ENCODE assay signal across 1 cellular context in the genomic region with DNA sequence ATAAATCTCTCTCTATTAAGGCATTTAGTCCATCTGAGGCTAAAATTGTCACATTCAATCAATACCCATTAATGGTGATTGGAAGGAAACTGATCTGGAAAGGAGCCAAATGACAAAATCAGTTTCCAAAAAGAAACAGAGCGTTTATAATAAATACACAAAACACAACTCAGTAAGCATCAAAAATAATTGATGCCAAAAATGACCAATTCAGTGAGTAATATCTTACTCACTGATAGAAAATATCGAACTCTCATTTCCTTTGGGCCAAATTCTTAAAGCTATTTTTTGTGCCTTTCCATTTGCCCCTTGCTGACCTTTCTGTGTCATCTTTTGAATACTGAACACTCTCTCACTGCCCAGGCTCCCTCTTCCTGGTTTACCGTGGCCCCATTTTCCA.
A peak's percentile ranks its signal among the peaks of the same experiment; 100 is the strongest.
TF ChIP-seq lines count a peak whose summit lies in the region.

No MANE protein-coding gene starts in this region.

TF ChIP-seq in endothelial cell of umbilical vein, 7 proteins besides CTCF, POLR2A, EP300 and RAD21:
- TF ChIP-seq GATA2 (IDR thresholded peaks at IDR 0.05; ENCODE audit: insufficient read depth, insufficient read length, low read depth, low read length): no peak
- TF ChIP-seq, protein P1, sequence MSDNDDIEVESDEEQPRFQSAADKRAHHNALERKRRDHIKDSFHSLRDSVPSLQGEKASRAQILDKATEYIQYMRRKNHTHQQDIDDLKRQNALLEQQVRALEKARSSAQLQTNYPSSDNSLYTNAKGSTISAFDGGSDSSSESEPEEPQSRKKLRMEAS (IDR thresholded peaks at IDR 0.05; ENCODE audit: insufficient read depth, insufficient read length): no peak
- no peak for TF ChIP-seq POLR2AphosphoS5 (IDR thresholded peaks at IDR 0.05; ENCODE audit: insufficient read depth, low read depth, low read length)
- peak; percentile 52 for TF ChIP-seq FOS (IDR thresholded peaks at IDR 0.05; ENCODE audit: borderline replicate concordance, insufficient read depth, low read length)
